1 cellular context compared by ENCODE assay signal in the genomic region with DNA sequence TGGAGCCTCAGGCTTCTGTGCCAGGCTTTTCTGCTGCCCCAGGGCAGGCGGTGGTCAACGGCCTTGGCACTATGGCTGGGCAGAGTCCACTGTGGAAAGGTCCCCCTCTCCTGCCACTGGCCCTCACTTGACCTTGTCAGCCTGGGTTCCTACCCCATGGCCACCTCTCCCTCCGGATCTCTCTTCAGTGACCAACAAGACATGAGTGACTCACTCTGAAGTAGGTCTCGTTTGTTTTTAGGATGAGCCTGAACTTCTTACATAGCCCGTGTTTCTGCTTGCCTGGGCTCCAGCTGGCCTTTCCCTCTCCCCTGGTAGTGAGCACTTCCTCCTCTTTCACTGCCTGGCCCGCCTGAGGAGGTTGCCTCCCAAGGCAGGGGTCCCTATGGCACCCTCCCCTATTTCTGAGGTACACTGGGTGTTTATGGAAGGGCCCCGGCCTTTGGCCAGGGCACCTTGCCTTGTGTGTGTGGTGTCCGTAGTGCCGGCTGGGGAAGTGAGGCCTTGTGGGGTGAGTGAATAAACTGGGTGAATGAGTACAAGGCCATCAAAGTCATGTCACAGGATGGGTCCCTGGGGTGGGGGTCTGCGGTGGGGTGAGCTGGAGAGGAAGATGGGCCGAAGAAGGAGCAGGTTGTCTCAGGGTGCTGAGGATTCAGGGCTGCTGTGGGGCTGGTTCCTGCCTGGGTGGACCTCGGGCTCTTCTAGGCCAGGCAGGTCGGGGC.
TF ChIP-seq lines count a peak whose summit lies in the region.

No MANE protein-coding gene starts in this region.

TF ChIP-seq in GM23338, 12 proteins besides CTCF, POLR2A, EP300 and RAD21 (continued from another document):
- TF ChIP-seq ZNF331 (CRISPR knock-in tag; IDR thresholded peaks at IDR 0.05; ENCODE audit: low read depth) = no peak
- TF ChIP-seq REST (IDR thresholded peaks at IDR 0.05; ENCODE audit: unreplicated experiment) = no peak
TF ChIP-seq in GM23338: peak in this region for 0.
